In the genomic region with DNA sequence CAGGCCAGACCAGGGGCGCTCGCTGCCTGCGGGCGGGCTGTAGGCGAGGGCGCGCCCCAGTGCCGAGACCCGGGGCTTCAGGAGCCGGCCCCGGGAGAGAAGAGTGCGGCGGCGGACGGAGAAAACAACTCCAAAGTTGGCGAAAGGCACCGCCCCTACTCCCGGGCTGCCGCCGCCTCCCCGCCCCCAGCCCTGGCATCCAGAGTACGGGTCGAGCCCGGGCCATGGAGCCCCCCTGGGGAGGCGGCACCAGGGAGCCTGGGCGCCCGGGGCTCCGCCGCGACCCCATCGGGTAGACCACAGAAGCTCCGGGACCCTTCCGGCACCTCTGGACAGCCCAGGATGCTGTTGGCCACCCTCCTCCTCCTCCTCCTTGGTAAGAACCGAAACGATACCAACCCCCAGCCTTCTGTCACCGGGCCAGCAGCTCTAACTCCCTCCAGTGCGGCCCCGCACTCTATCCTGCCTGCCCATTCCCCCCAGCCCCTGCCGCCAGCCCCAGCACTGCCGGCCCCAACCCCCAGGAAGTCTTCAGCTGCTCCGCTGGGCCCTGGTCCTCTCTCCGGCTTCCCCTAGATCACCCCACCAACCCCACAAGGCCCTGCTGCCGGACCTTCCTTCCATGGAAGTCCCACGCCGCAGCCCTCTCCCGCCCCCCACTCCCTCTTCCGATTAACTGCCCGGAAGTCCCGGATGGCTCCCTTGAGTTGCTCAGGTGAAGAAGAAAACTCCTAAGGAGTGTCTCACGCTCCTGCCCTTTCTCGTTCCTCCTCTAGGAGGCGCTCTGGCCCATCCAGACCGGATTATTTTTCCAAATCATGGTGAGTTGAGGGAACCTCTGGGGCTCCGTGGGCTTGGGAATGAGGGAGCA, we compare ENCODE assay signal across 8 cellular contexts. TPM values are rescaled to one million over a fixed set of nuclear protein-coding genes. Genes with fewer than 3 reads are reported as not detected.
DNase-seq lines count a peak whose midpoint lies in the region; ATAC-seq and TF ChIP-seq lines count a peak whose summit lies in the region.

No MANE protein-coding gene starts in this region.

- peak; percentile 28 for DNase-seq in DMS153 treated with DMSO at 0.1 percent for 48 hours (lab: John Stamatoyannopoulos, UW; ENCODE audit: unreplicated experiment)
- DNase-seq in KG1 (lab: John Stamatoyannopoulos, UW): peak; percentile 59
- peak; percentile 78 for DNase-seq in RWPE1 (ENCODE audit: low spot score)
- DNase-seq in activated naive CD4-positive, alpha-beta T cell treated with anti-CD3 and anti-CD28 coated beads for 36 hours: peak; percentile 87
- DNase-seq in germinal center (ENCODE audit: low spot score): peak; percentile 71
- peak; percentile 79 for DNase-seq in omental fat pad (ENCODE audit: low spot score)
- DNase-seq in thoracic aorta (ENCODE audit: low spot score): no peak

- peak; percentile 30 for ATAC-seq in GM21515 (IDR thresholded peaks at IDR 0.05; ENCODE audit: unreplicated experiment)
- peak; percentile 82 for ATAC-seq in omental fat pad (ENCODE audit: low FRiP score)
- peak; percentile 53 for ATAC-seq in thoracic aorta (ENCODE audit: insufficient number of reproducible peaks, low FRiP score, low read depth)

- CTCF ChIA-PET in RWPE1 (lab: Yijun Ruan, JAX): interaction anchor here (0.5 to 3.2 kb wide), 15 partner anchors 11 to 315 kb away, joined by 3 to 40 read pairs (median 5); partner anchors contain the start of genes OXA1L and REM2
- CTCF ChIA-PET in activated naive CD4-positive, alpha-beta T cell treated with anti-CD3 and anti-CD28 coated beads for 36 hours (lab: Charles Lee): interaction anchor here (0.6 to 5.6 kb wide), 29 partner anchors 9 to 301 kb away, joined by 3 to 125 read pairs (median 5); partner anchors contain the start of genes AJUBA, PRMT5, RBM23 and REM2

- H3K9me3 ChIP-seq in thoracic aorta: no peaks in the 10 kb centered on the region

- peaks cover 19 to 50% of the 10 kb centered on the region in 2 donors for H3K4me1 ChIP-seq in thoracic aorta (ENCODE audit: control insufficient read depth in 1 of 2, low read depth in 2 of 2)

- H3K27ac Mint-ChIP-seq in activated naive CD4-positive, alpha-beta T cell treated with anti-CD3 and anti-CD28 coated beads for 36 hours: peak overlapping the region; percentile 100

- peaks cover 29% of the 10 kb centered on the region for H3K4me1 Mint-ChIP-seq in activated naive CD4-positive, alpha-beta T cell treated with anti-CD3 and anti-CD28 coated beads for 36 hours (ENCODE audit: low read depth)

- TF ChIP-seq CTCF in RWPE1 (conservative IDR thresholded peaks at IDR 0.05; ENCODE audit: low read depth) (peak; percentile 95), omental fat pad (IDR thresholded peaks at IDR 0.05) (peak in 2 of 3 donors; percentile 76 to 80), thoracic aorta (IDR thresholded peaks at IDR 0.05) (peak; percentile 94)

- H3K27ac ChIP-seq in RWPE1 (peak overlapping the region; percentile 99), thoracic aorta (peak overlapping the region; percentile 98 to 99)

- intact Hi-C loops in activated naive CD4-positive, alpha-beta T cell treated with anti-CD3 and anti-CD28 coated beads for 36 hours (cut with micrococcal nuclease): loop anchor here (1.0 to 5.0 kb wide), 16 partner anchors 14 to 1605 kb away; partner anchors contain the start of genes DAD1, HAUS4, HNRNPC and MRPL52

- H3K36me3 ChIP-seq in thoracic aorta: peaks cover 37% of the 10 kb centered on the region

- POLR2A ChIA-PET in RWPE1 (lab: Yijun Ruan, JAX; ENCODE audit: low non-redundant PET): interaction anchor here (1.2 kb wide), 1 partner anchor 44 kb away, joined by 6 read pairs; no protein-coding TSS in a partner anchor

- H3K27me3 ChIP-seq in thoracic aorta (replicated peaks; ENCODE audit: insufficient read depth): no peaks in the 10 kb centered on the region

- H3K36me3 Mint-ChIP-seq in activated naive CD4-positive, alpha-beta T cell treated with anti-CD3 and anti-CD28 coated beads for 36 hours (ENCODE audit: low read depth): peaks cover 29% of the 10 kb centered on the region

- H3K4me3 Mint-ChIP-seq in activated naive CD4-positive, alpha-beta T cell treated with anti-CD3 and anti-CD28 coated beads for 36 hours: peak overlapping the region; percentile 91

- no peaks in the 10 kb centered on the region for H3K27me3 Mint-ChIP-seq in activated naive CD4-positive, alpha-beta T cell treated with anti-CD3 and anti-CD28 coated beads for 36 hours (ENCODE audit: low read depth)

- H3K9me3 Mint-ChIP-seq in activated naive CD4-positive, alpha-beta T cell treated with anti-CD3 and anti-CD28 coated beads for 36 hours: no peaks in the 10 kb centered on the region

- H3K4me3 ChIP-seq in thoracic aorta: peak overlapping the region; percentile 95

RNA-seq across cellular contexts. Expression of gene LRP10, which starts 0.7 kb away (rescaled TPM):
- total RNA-seq in activated naive CD4-positive, alpha-beta T cell treated with anti-CD3 and anti-CD28 coated beads for 36 hours: 10 to 100 TPM; 71.9 to 75.2 TPM
- total RNA-seq in omental fat pad (100 to 1,000 TPM in 2 of 4 donors, 10 to 100 TPM in 2; 73.5 to 125 (median 96.6) TPM), thoracic aorta (100 to 1,000 TPM; 158 to 209 TPM)

RNA-seq across cellular contexts. Expression of gene REM2, which starts 10.8 kb away (rescaled TPM):
- under 1 TPM; 0.69 to 0.74 TPM for total RNA-seq in activated naive CD4-positive, alpha-beta T cell treated with anti-CD3 and anti-CD28 coated beads for 36 hours
- total RNA-seq in omental fat pad (1 to 10 TPM in 2 of 4 donors, under 1 TPM in 2; 0.24 to 3.3 (median 1.0) TPM), thoracic aorta (under 1 TPM in 1 of 2 donors, not detected in 1; 0.28 TPM)

RNA-seq across cellular contexts. Expression of gene MMP14, which starts 35.8 kb away (rescaled TPM):
- 1 to 10 TPM; 1.3 to 2.1 TPM for total RNA-seq in activated naive CD4-positive, alpha-beta T cell treated with anti-CD3 and anti-CD28 coated beads for 36 hours
- total RNA-seq in omental fat pad: 100 to 1,000 TPM; 108 to 208 (median 166) TPM
- total RNA-seq in thoracic aorta: 100 to 1,000 TPM; 160 to 182 TPM

RNA-seq across cellular contexts. Expression of gene MRPL52, which starts 42.5 kb away (rescaled TPM):
- total RNA-seq in activated naive CD4-positive, alpha-beta T cell treated with anti-CD3 and anti-CD28 coated beads for 36 hours: 100 to 1,000 TPM; 170 TPM
- total RNA-seq in omental fat pad (10 to 100 TPM; 15.9 to 55.1 (median 37.7) TPM), thoracic aorta (10 to 100 TPM; 17.3 to 65.0 TPM)

RNA-seq across cellular contexts. Expression of gene RBM23, which starts 46.8 kb away (rescaled TPM):
- 10 to 100 TPM; 53.5 to 61.2 TPM for total RNA-seq in activated naive CD4-positive, alpha-beta T cell treated with anti-CD3 and anti-CD28 coated beads for 36 hours
- 100 to 1,000 TPM in 2 of 4 donors, 10 to 100 TPM in 2; 48.7 to 127 (median 85.9) TPM for total RNA-seq in omental fat pad
- total RNA-seq in thoracic aorta: 100 to 1,000 TPM in 1 of 2 donors, 10 to 100 TPM in 1; 75.9 to 731 TPM

Comparison
In these comparisons a context has a peak if more than half of its experiments do, and no peak if none do; other contexts are left out.
1. ATAC-seq: peak in every context shown above with its lines; median percentile 82 in omental fat pad; 53 in thoracic aorta; 30 in GM21515.
2. RNA of gene MMP14, which starts 35.8 kb away (total RNA-seq): 108 to 208 TPM in omental fat pad and 160 to 182 TPM in thoracic aorta; 1.3 to 2.1 TPM in activated naive CD4-positive, alpha-beta T cell treated with anti-CD3 and anti-CD28 coated beads for 36 hours; every median in the first group is over 10 times any median in the second.
3. Peak in every context shown above with its lines, with median percentiles within 50 percentile points of each other: CTCF ChIP-seq.